30 cellular contexts compared by ENCODE assay signal in the genomic region with DNA sequence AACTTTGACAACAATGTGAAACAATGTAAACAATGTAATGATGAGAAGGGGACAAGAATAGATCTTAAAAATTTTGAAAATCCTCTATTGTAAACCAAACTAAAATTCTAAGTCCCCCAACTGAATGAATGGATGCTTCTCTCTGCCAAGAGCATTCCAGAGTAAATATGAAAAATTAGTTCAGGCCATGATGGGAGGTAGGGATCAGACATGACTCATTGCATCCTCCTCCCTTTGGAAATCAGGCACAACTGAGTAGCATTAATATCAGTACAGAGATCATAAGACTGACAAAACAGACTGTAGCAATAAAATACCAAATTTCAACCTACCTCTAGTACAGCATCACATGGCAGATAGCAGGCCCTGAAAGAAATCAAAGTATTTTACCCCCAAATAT.
DNase-seq lines count a peak whose midpoint lies in the region; ATAC-seq and TF ChIP-seq lines count a peak whose summit lies in the region.
"Had no signal": no experiment of that assay in that cellular context is flagged by ENCODE, and none has a peak within 500 bp of the region (broad histone marks: within the 10 kb centered on the region; RNA-seq: fewer than 3 reads in every experiment).

No MANE protein-coding gene starts in this region.

- no peaks in the 10 kb centered on the region for H3K27me3 ChIP-seq in PC-3 (ENCODE audit: low read length)
- H3K27me3 ChIP-seq: foreskin keratinocyte, right atrium auricular region, spleen, vagina had no signal

- ATAC-seq in PC-3 = peak; percentile 55; the same call in 1 of the 2 replicates
- ATAC-seq: foreskin keratinocyte; GM12878; stimulated activated naive CD8-positive, alpha-beta T cell treated with anti-CD3 and anti-CD28 coated beads, Interleukin-15, amount 100 ng/mL, for 72 hours; WTC11 had no signal

- no TSS peak for BruUV-seq in PC-3 (replicated peaks; lab: Mats Ljungman, UMichigan)

- no peaks in the 10 kb centered on the region for H3K36me3 ChIP-seq in PC-3 (ENCODE audit: low read depth, low read length)
- H3K36me3 ChIP-seq: left ventricle myocardium inferior, right atrium auricular region, spleen, vagina had no signal

- H3F3A ChIP-seq in PC-3 (ENCODE audit: low read length, unreplicated experiment) = no peaks in the 10 kb centered on the region

- H3K4me1 Mint-ChIP-seq in activated T-cell treated with anti-CD3 and anti-CD28 coated beads, Interleukin-2, amount 50 U/mL, for 24 hours (ENCODE audit: low read depth) = no peaks in the 10 kb centered on the region
- H3K4me1 Mint-ChIP-seq: activated CD4-positive, alpha-beta T cell treated with anti-CD3 and anti-CD28 coated beads, Interleukin-2, amount 10 ng/mL, durations not matched to agents 7 days and 5 days; CD8-positive, alpha-beta memory T cell; neural crest cell; stimulated activated naive CD8-positive, alpha-beta T cell treated with anti-CD3 and anti-CD28 coated beads, Interleukin-15, amount 100 ng/mL, for 72 hours had no signal

- H3K4me3 ChIP-seq in PC-3 (ENCODE audit: low read length) = no peak overlapping the region
- no peak overlapping the region for H3K4me3 ChIP-seq in choroid plexus epithelial cell (ENCODE audit: low read depth, low read length)
- H3K4me3 ChIP-seq: GM12878, left ventricle myocardium inferior, right atrium auricular region, spleen, vagina had no signal

- CTCF ChIA-PET in PC-3 (lab: Charles Lee) = no interaction called here

- POLR2A ChIA-PET in PC-3 (lab: Charles Lee; ENCODE audit: unreplicated experiment) = interaction anchor here (0.6 kb wide), 1 partner anchor 45 kb away, joined by 3 read pairs; no protein-coding TSS in a partner anchor

- H3K4me1 ChIP-seq in PC-3 (ENCODE audit: insufficient read depth, low read length) = no peaks in the 10 kb centered on the region
- H3K4me1 ChIP-seq: foreskin keratinocyte, left ventricle myocardium inferior, right atrium auricular region, spleen, vagina had no signal

- H3K4me2 ChIP-seq in PC-3 (ENCODE audit: low read length) = no peak overlapping the region

- H3K27ac Mint-ChIP-seq in activated T-cell treated with anti-CD3 and anti-CD28 coated beads, Interleukin-2, amount 50 U/mL, for 24 hours = no peak overlapping the region
- H3K27ac Mint-ChIP-seq: activated CD4-positive, alpha-beta T cell treated with anti-CD3 and anti-CD28 coated beads, Interleukin-2, amount 10 ng/mL, durations not matched to agents 7 days and 5 days; CD8-positive, alpha-beta memory T cell; stimulated activated naive CD8-positive, alpha-beta T cell treated with anti-CD3 and anti-CD28 coated beads, Interleukin-15, amount 100 ng/mL, for 72 hours; WTC11 had no signal

- H3K27me3 Mint-ChIP-seq in activated T-cell treated with anti-CD3 and anti-CD28 coated beads, Interleukin-2, amount 50 U/mL, for 24 hours = no peaks in the 10 kb centered on the region
- H3K27me3 Mint-ChIP-seq: activated CD4-positive, alpha-beta T cell treated with anti-CD3 and anti-CD28 coated beads, Interleukin-2, amount 10 ng/mL, durations not matched to agents 7 days and 5 days; brain; stimulated activated naive CD8-positive, alpha-beta T cell treated with anti-CD3 and anti-CD28 coated beads, Interleukin-15, amount 100 ng/mL, for 72 hours had no signal

- no peak overlapping the region for H3K4me3 Mint-ChIP-seq in activated T-cell treated with anti-CD3 and anti-CD28 coated beads, Interleukin-2, amount 50 U/mL, for 24 hours
- H3K4me3 Mint-ChIP-seq: activated CD4-positive, alpha-beta T cell treated with anti-CD3 and anti-CD28 coated beads, Interleukin-2, amount 10 ng/mL, durations not matched to agents 7 days and 5 days; brain; CD8-positive, alpha-beta memory T cell; neural crest cell; stimulated activated naive CD8-positive, alpha-beta T cell treated with anti-CD3 and anti-CD28 coated beads, Interleukin-15, amount 100 ng/mL, for 72 hours; WTC11 had no signal

- no peaks in the 10 kb centered on the region for H3K36me3 Mint-ChIP-seq in activated T-cell treated with anti-CD3 and anti-CD28 coated beads, Interleukin-2, amount 50 U/mL, for 24 hours (ENCODE audit: low read depth)
- H3K36me3 Mint-ChIP-seq: brain; CD8-positive, alpha-beta memory T cell had no signal

- peak; percentile 4 for DNase-seq in HS-27A (ENCODE audit: low read depth)
- peak; percentile 14 for DNase-seq in PC-3
- peak; percentile 31 for DNase-seq in choroid plexus epithelial cell (ENCODE audit: low read depth)
- DNase-seq in myocyte (ENCODE audit: low read depth) = peak; percentile 11
- no peak for DNase-seq in RKO (ENCODE audit: low spot score)
- DNase-seq in HT-29 (ENCODE audit: low spot score) = no peak
- DNase-seq in DMS53 treated with DMSO at 0.1 percent for 48 hours (lab: John Stamatoyannopoulos, UW; ENCODE audit: unreplicated experiment) = no peak
- DNase-seq in activated T-cell treated with anti-CD3 and anti-CD28 coated beads, Interleukin-2, amount 50 U/mL, for 24 hours = no peak
- DNase-seq: activated CD4-positive, alpha-beta T cell treated with anti-CD3 and anti-CD28 coated beads, Interleukin-2, amount 10 ng/mL, durations not matched to agents 7 days and 5 days; activated gamma-delta T cell; CD8-positive, alpha-beta memory T cell; DMS 273 treated with DMSO at 0.1 percent for 48 hours; EL; foreskin keratinocyte; islet precursor cell; left ventricle myocardium inferior; mesendoderm; MV-4-11; NCI-H1436 treated with DMSO at 0.1 percent for 48 hours; NCI-H2081 treated with DMSO at 0.1 percent for 48 hours; spleen; stimulated activated naive CD8-positive, alpha-beta T cell treated with anti-CD3 and anti-CD28 coated beads, Interleukin-15, amount 100 ng/mL, for 72 hours; T-helper 1 cell had no signal

- no peak overlapping the region for H2AFZ ChIP-seq in PC-3 (ENCODE audit: low read length)

- no peaks in the 10 kb centered on the region for H4K20me1 ChIP-seq in PC-3 (ENCODE audit: low read length)

- no peaks in the 10 kb centered on the region for H3K9me2 ChIP-seq in PC-3 (replicated peaks; ENCODE audit: low read length)

- intact Hi-C loops in PC-3 (cut with micrococcal nuclease) = no loop called here

- no peak overlapping the region for H3K27ac ChIP-seq in PC-3 (ENCODE audit: low read length)
- H3K27ac ChIP-seq: foreskin keratinocyte, left ventricle myocardium inferior, right atrium auricular region, RWPE1, spleen, vagina had no signal

- peaks cover 3% of the 10 kb centered on the region for H3K9me3 Mint-ChIP-seq in activated T-cell treated with anti-CD3 and anti-CD28 coated beads, Interleukin-2, amount 50 U/mL, for 24 hours
- H3K9me3 Mint-ChIP-seq: activated CD4-positive, alpha-beta T cell treated with anti-CD3 and anti-CD28 coated beads, Interleukin-2, amount 10 ng/mL, durations not matched to agents 7 days and 5 days had no signal

- H3K9ac ChIP-seq in PC-3 (ENCODE audit: low read length) = no peak overlapping the region

- no peaks in the 10 kb centered on the region for H3K79me2 ChIP-seq in PC-3 (ENCODE audit: low read length)

- H3K9me3 ChIP-seq in PC-3 (ENCODE audit: low read length) = no peaks in the 10 kb centered on the region
- H3K9me3 ChIP-seq: right atrium auricular region, vagina had no signal

- no peak for TF ChIP-seq CTCF in PC-3 (conservative IDR thresholded peaks at IDR 0.05; ENCODE audit: low read depth, low read length)
- TF ChIP-seq CTCF in choroid plexus epithelial cell (conservative IDR thresholded peaks at IDR 0.05; ENCODE audit: low read depth, low read length) = no peak

Comparison
In these comparisons a context has a peak if more than half of its experiments do, and no peak if none do; other contexts are left out.
1. DNase-seq: peak in HS-27A (single experiment), PC-3 (single experiment), choroid plexus epithelial cell (single experiment) and myocyte (single experiment); none in RKO (single experiment), HT-29 (single experiment), DMS53 treated with DMSO at 0.1 percent for 48 hours (single experiment) and activated T-cell treated with anti-CD3 and anti-CD28 coated beads, Interleukin-2, amount 50 U/mL, for 24 hours (single experiment).